Comparison of ENCODE assay signal across 1 cellular context in the genomic region with DNA sequence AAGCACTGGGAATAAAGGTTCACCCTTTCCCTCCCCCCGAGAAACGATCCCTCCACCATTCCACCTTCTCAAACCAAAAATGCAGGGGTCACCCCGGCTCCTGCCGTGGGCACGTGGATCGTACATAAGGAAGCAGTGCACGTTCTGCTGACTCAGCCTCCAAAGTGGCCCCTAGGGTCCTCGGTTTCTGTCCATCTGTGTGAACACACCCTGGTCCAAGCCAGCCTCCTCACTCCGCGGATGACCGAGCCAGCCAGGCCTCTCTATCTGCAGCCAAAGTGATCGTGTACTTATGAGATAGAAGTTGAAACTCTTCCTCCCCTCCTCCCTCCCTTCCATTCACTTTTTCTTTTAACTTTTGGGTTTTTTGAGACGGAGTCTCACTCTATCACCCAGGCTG.
TF ChIP-seq lines count a peak whose summit lies in the region.

No MANE protein-coding gene starts in this region.

TF ChIP-seq in K562, 482 proteins besides CTCF, POLR2A, EP300 and RAD21:
- peak; percentile 49 for TF ChIP-seq C11orf30 (IDR thresholded peaks at IDR 0.05; ENCODE audit: low read depth)
- TF ChIP-seq FUS (optimal IDR thresholded peaks at IDR 0.05; ENCODE audit: low read depth, low read length) = no peak
- peak; percentile 45; the same call in 1 of the 2 replicates for TF ChIP-seq ZNF316 (IDR thresholded peaks at IDR 0.05)
